Comparison of ENCODE assay signal across 8 cellular contexts in genomic region chr11:67289226-67289650, GRCh38. TPM values are rescaled to one million over a fixed set of nuclear protein-coding genes. Genes with fewer than 3 reads are reported as not detected.
DNase-seq lines count a peak whose midpoint lies in the region; ATAC-seq and TF ChIP-seq lines count a peak whose summit lies in the region.

Gene ANKRD13D (plus strand): TSS chr11:67289303. CDS start chr11:67289461, 158 bp downstream.

- POLR2A ChIA-PET in HEK293 (lab: Yijun Ruan, JAX): interaction anchor here (0.6 to 3.0 kb wide), 11 partner anchors 11 to 224 kb away, joined by 3 to 26 read pairs (median 4); partner anchors contain the start of genes RAD9A and SSH3

- CTCF ChIA-PET in HEK293 (lab: Yijun Ruan, JAX): interaction anchor here (0.6 to 3.9 kb wide), 5 partner anchors 18 to 207 kb away, joined by 3 to 17 read pairs (median 4); no protein-coding TSS in a partner anchor

- no peaks in the 10 kb centered on the region for H3K27me3 ChIP-seq in osteoblast (ENCODE audit: insufficient read depth, low read length)

- peak; percentile 32 for ATAC-seq in SK-N-SH treated with all-trans-retinoic acid at 6 μM for 48 hours

- peak within 1 kb of the TSS; percentile 95 for H3K4me2 ChIP-seq in osteoblast (ENCODE audit: insufficient read depth, low read length)

- H3K4me3 ChIP-seq in HEK293 (ENCODE audit: low read depth, low read length) (peak within 1 kb of the TSS; percentile 81), fibroblast of pulmonary artery (replicated peaks; ENCODE audit: low read depth, low read length) (peak within 1 kb of the TSS; percentile 75), osteoblast (ENCODE audit: insufficient read depth, low read length) (peak within 1 kb of the TSS; percentile 92)

- DNase-seq in GM10266 (ENCODE audit: extremely low spot score) (no peak), fibroblast of pulmonary artery (ENCODE audit: low read depth) (no peak), osteoblast (ENCODE audit: insufficient read length, low spot score, missing footprints) (no peak), middle frontal gyrus (ENCODE audit: extremely low spot score, low spot score) (no peak), AML-193 (lab: John Stamatoyannopoulos, UW) (no peak), NCI-H1436 (lab: John Stamatoyannopoulos, UW) (no peak)

- H3K36me3 ChIP-seq in HEK293 (ENCODE audit: control insufficient read depth in 2 of 2, insufficient read depth in 1 of 2, low read length in 2 of 2) (peaks cover 3 to 71% of the 10 kb centered on the region in 2 experiments; a peak in 2 of 3 replicates), osteoblast (ENCODE audit: insufficient read depth, low read length) (peaks cover 56% of the 10 kb centered on the region)

- TF ChIP-seq CTCF in GM10266 (IDR thresholded peaks at IDR 0.05; ENCODE audit: control insufficient read depth, insufficient read depth, low read depth, missing control alignments): peak; percentile 32
- TF ChIP-seq CTCF in HEK293 (tag by site-specific recombination; IDR thresholded peaks at IDR 0.05): no peak
- TF ChIP-seq CTCF in fibroblast of pulmonary artery (IDR thresholded peaks at IDR 0.05; ENCODE audit: low read length, missing control alignments): no peak
- no peak for TF ChIP-seq CTCF in osteoblast (IDR thresholded peaks at IDR 0.05; ENCODE audit: extremely low read depth, low read depth, low read length)

- peaks cover 38% of the 10 kb centered on the region for H3K79me2 ChIP-seq in osteoblast (ENCODE audit: insufficient read depth, low read length)

- H3K27ac ChIP-seq in HEK293 (ENCODE audit: extremely low read depth, low read depth, low read length): peak within 1 kb of the TSS; percentile 93
- peak within 1 kb of the TSS; percentile 96 for H3K27ac ChIP-seq in osteoblast (ENCODE audit: low read depth, low read length)

- H3K9me3 ChIP-seq in HEK293 (ENCODE audit: control insufficient read depth, insufficient read depth, low read depth, low read length) (no peaks in the 10 kb centered on the region), osteoblast (ENCODE audit: low read depth, low read length) (no peaks in the 10 kb centered on the region)

- H3K4me1 ChIP-seq in HEK293 (ENCODE audit: control insufficient read depth, insufficient read depth, low read length) (no peaks in the 10 kb centered on the region), osteoblast (ENCODE audit: insufficient read depth, low read length) (peaks cover 34% of the 10 kb centered on the region)

- H4K20me1 ChIP-seq in osteoblast (ENCODE audit: insufficient read depth, low read length): peaks cover 21% of the 10 kb centered on the region

- H2AFZ ChIP-seq in osteoblast (ENCODE audit: low read length): peak within 1 kb of the TSS; percentile 81

TF ChIP-seq in HEK293, 187 proteins besides CTCF, POLR2A, EP300 and RAD21:
- TF ChIP-seq INSM2 (tag by site-specific recombination; IDR thresholded peaks at IDR 0.05): no peak
- TF ChIP-seq KLF9 (tag by site-specific recombination; IDR thresholded peaks at IDR 0.05; ENCODE audit: low read depth): no peak
- TF ChIP-seq, protein P1, sequence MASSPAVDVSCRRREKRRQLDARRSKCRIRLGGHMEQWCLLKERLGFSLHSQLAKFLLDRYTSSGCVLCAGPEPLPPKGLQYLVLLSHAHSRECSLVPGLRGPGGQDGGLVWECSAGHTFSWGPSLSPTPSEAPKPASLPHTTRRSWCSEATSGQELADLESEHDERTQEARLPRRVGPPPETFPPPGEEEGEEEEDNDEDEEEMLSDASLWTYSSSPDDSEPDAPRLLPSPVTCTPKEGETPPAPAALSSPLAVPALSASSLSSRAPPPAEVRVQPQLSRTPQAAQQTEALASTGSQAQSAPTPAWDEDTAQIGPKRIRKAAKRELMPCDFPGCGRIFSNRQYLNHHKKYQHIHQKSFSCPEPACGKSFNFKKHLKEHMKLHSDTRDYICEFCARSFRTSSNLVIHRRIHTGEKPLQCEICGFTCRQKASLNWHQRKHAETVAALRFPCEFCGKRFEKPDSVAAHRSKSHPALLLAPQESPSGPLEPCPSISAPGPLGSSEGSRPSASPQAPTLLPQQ (tag by site-specific recombination; IDR thresholded peaks at IDR 0.05): 0 out of 2 replicates have a peak, but pooled peaks have one; percentile 19
- TF ChIP-seq ZNF354C (tag by site-specific recombination; IDR thresholded peaks at IDR 0.05; ENCODE audit: borderline replicate concordance, low read depth): no peak

TF ChIP-seq in SK-N-SH treated with all-trans-retinoic acid at 6 μM for 48 hours, 23 proteins besides CTCF, POLR2A, EP300 and RAD21:
- no peak for TF ChIP-seq OSR1 (CRISPR knock-in tag; IDR thresholded peaks at IDR 0.05)
- no peak for TF ChIP-seq POU6F1 (CRISPR knock-in tag; IDR thresholded peaks at IDR 0.05; ENCODE audit: borderline replicate concordance, low read depth)
- no peak for TF ChIP-seq ZC3H10 (CRISPR knock-in tag; IDR thresholded peaks at IDR 0.05)
- TF ChIP-seq ZNF70 (CRISPR knock-in tag; IDR thresholded peaks at IDR 0.05): no peak
- no peak for TF ChIP-seq TSHZ2 (CRISPR knock-in tag; IDR thresholded peaks at IDR 0.05)

RNA-seq across cellular contexts. Expression of gene ANKRD13D, which starts in this region (rescaled TPM):
- total RNA-seq in osteoblast: 33.0 and 34.4 TPM in 2 replicates
